ENCODE assay signal across 8 cellular contexts in the genomic region with DNA sequence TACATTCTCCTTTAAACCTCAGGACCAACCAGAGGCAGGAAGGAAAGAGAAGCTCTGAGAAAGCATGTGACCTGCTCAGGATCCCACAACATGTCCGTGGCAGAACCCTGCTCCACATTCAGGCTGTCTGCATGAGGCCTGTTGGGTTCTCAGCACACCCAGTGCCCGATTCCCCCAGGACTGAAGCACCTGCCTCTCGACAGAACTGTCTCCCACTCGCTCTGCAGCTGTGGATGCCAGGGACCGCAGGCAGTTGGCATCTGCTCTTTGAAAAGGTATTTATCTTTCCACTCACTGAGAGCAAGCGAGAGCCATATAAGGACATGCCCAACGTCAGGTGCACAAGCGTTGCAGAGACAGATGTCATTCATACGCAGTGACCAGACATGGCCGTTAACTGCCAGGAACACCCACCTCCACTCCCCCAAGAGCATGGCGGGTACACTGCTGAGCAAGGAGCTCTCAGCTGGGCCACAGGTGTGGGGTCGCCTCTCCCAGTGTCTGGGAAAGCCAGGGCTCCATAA. TPM values are rescaled to one million over a fixed set of nuclear protein-coding genes. Genes with fewer than 3 reads are reported as not detected.
A peak's percentile ranks its signal among the peaks of the same experiment; 100 is the strongest.
DNase-seq lines count a peak whose midpoint lies in the region; ATAC-seq and TF ChIP-seq lines count a peak whose summit lies in the region.

No MANE protein-coding gene starts in this region.

- peaks cover 0 to 4% (median 0%) of the 10 kb centered on the region in 4 donors for H3K36me3 ChIP-seq in stomach

- H3K27ac ChIP-seq in foreskin keratinocyte (no peak overlapping the region), stomach (peak overlapping the region; percentile 33 to 69 (median 54))

- TF ChIP-seq CTCF in foreskin keratinocyte (conservative IDR thresholded peaks at IDR 0.05) (no peak), stomach (IDR thresholded peaks at IDR 0.05) (no peak)

- peaks cover 9% of the 10 kb centered on the region for H3K4me1 ChIP-seq in foreskin keratinocyte
- H3K4me1 ChIP-seq in stomach: peaks cover 12 to 46% (median 23%) of the 10 kb centered on the region in 4 donors

- peak; percentile 5 for ATAC-seq in foreskin keratinocyte
- no peak for ATAC-seq in GM21423 (IDR thresholded peaks at IDR 0.05; ENCODE audit: unreplicated experiment)
- ATAC-seq in GM19328 (IDR thresholded peaks at IDR 0.05; ENCODE audit: unreplicated experiment): no peak

- peak overlapping the region; percentile 63 for H3K4me3 Mint-ChIP-seq in T-helper 1 cell treated with Interleukin-12 subunit alpha and Interleukin-12 subunit beta and Interleukin-4 antibody, amounts not matched to agents 30 μg/mL and 1 μg/mL, for 36 hours

- intact Hi-C loops in stomach (cut with DNase I; ENCODE audit: low total_unique reads): no loop called here

- no peak overlapping the region for H3K4me3 ChIP-seq in stomach

- H3K9me3 ChIP-seq in stomach: no peaks in the 10 kb centered on the region

- peaks cover 22% of the 10 kb centered on the region for H3K4me1 Mint-ChIP-seq in T-helper 1 cell treated with Interleukin-12 subunit alpha and Interleukin-12 subunit beta and Interleukin-4 antibody, amounts not matched to agents 30 μg/mL and 1 μg/mL, for 36 hours (ENCODE audit: low read depth)

- no peaks in the 10 kb centered on the region for H3K9me3 Mint-ChIP-seq in T-helper 1 cell treated with Interleukin-12 subunit alpha and Interleukin-12 subunit beta and Interleukin-4 antibody, amounts not matched to agents 30 μg/mL and 1 μg/mL, for 36 hours

- H3K36me3 Mint-ChIP-seq in T-helper 1 cell treated with Interleukin-12 subunit alpha and Interleukin-12 subunit beta and Interleukin-4 antibody, amounts not matched to agents 30 μg/mL and 1 μg/mL, for 36 hours (ENCODE audit: low read depth): peaks cover 1% of the 10 kb centered on the region

- no peak for TF ChIP-seq EP300 in stomach (IDR thresholded peaks at IDR 0.05)

- peak; percentile 54 for DNase-seq in DMS 273 (lab: John Stamatoyannopoulos, UW; ENCODE audit: unreplicated experiment)
- no peak for DNase-seq in DMS 273 treated with DMSO at 0.1 percent for 48 hours (lab: John Stamatoyannopoulos, UW)
- DNase-seq in foreskin keratinocyte: no peak
- DNase-seq in stomach: peak; percentile 71
- DNase-seq in C1 segment of cervical spinal cord (lab: John Stamatoyannopoulos, UW): no peak

- H3K27me3 ChIP-seq in foreskin keratinocyte (no peaks in the 10 kb centered on the region), stomach (no peaks in the 10 kb centered on the region)

- TF ChIP-seq POLR2A in stomach (IDR thresholded peaks at IDR 0.05): peak in 1 of 4 donors; percentile 15

- no peaks in the 10 kb centered on the region for H3K27me3 Mint-ChIP-seq in T-helper 1 cell treated with Interleukin-12 subunit alpha and Interleukin-12 subunit beta and Interleukin-4 antibody, amounts not matched to agents 30 μg/mL and 1 μg/mL, for 36 hours (ENCODE audit: low read depth)

- WGBS in stomach, 5 donors: 25 to 55% (median 31%) methylated on average over 11 to 12 of the region's 12 CpGs

- H3K27ac Mint-ChIP-seq in T-helper 1 cell treated with Interleukin-12 subunit alpha and Interleukin-12 subunit beta and Interleukin-4 antibody, amounts not matched to agents 30 μg/mL and 1 μg/mL, for 36 hours: peak overlapping the region; percentile 88

RNA-seq across cellular contexts. Expression of a gene that starts 18.9 kb away (rescaled TPM):
- total RNA-seq in foreskin keratinocyte (3.1 and 3.8 TPM in 2 replicates), stomach (10 to 100 TPM in 3 of 5 donors, 1 to 10 TPM in 2; 5.2 to 28.1 (median 13.4) TPM)
- polyA plus RNA-seq in foreskin keratinocyte (1.8 and 2.2 TPM in 2 replicates), stomach (1 to 10 TPM; 1.8 to 5.9 (median 4.6) TPM)

Comparison
In these comparisons a context has a peak if more than half of its experiments do, and no peak if none do; other contexts are left out.
1. DNase-seq: peak in DMS 273 (single experiment) and stomach (single experiment); none in DMS 273 treated with DMSO at 0.1 percent for 48 hours (single experiment), foreskin keratinocyte (0 of 2) and C1 segment of cervical spinal cord (0 of 14).